In genomic region chr4:7335363-7336066, GRCh38 we compare ENCODE assay signal across 8 cellular contexts.
A peak's percentile ranks its signal among the peaks of the same experiment; 100 is the strongest.
DNase-seq lines count a peak whose midpoint lies in the region; ATAC-seq and TF ChIP-seq lines count a peak whose summit lies in the region.

No MANE protein-coding gene starts in this region.

- intact Hi-C loops in left cardiac atrium (cut with DNase I) (loop anchor here in 1 of 2 donors (5.0 kb wide), 1 partner anchor 143 kb away; the partner anchor contains the start of gene SORCS2), sciatic nerve (cut with DNase I) (no loop called here)

- no peak overlapping the region for H3K4me3 ChIP-seq in OCI-LY1 (ENCODE audit: low read depth, low read length, poor library complexity, severe bottlenecking)

- no peak overlapping the region for H3K27ac ChIP-seq in OCI-LY1 (ENCODE audit: low read depth, low read length, poor library complexity, severe bottlenecking)

- ATAC-seq in GM21390 (IDR thresholded peaks at IDR 0.05; ENCODE audit: unreplicated experiment) = peak; percentile 73
- peak; percentile 52 to 62 for ATAC-seq in left cardiac atrium
- peak; percentile 75 for ATAC-seq in sciatic nerve
- no peak for ATAC-seq in GM18502 (IDR thresholded peaks at IDR 0.05; ENCODE audit: poor library complexity, unreplicated experiment)
- no peak for ATAC-seq in HG02970 (IDR thresholded peaks at IDR 0.05; ENCODE audit: low FRiP score, unreplicated experiment)

- H3K9ac ChIP-seq in OCI-LY1 (ENCODE audit: low read length) = no peak overlapping the region

- H3K36me3 ChIP-seq in OCI-LY1 (ENCODE audit: insufficient read depth, low read length) = no peaks in the 10 kb centered on the region

- no peaks in the 10 kb centered on the region for H3K9me3 Mint-ChIP-seq in activated naive CD8-positive, alpha-beta T cell treated with anti-CD3 and anti-CD28 coated beads for 36 hours

- no peaks in the 10 kb centered on the region for H3K9me2 ChIP-seq in OCI-LY1 (ENCODE audit: low read depth, low read length)

- DNase-seq in CD1c-positive myeloid dendritic cell (ENCODE audit: extremely low spot score) (peak; percentile 24), left cardiac atrium (peak; percentile 45), sciatic nerve (ENCODE audit: low spot score) (peak; percentile 74)
- peak; percentile 70 for DNase-seq in activated naive CD8-positive, alpha-beta T cell treated with anti-CD3 and anti-CD28 coated beads for 36 hours

- no peaks in the 10 kb centered on the region for H3K9me3 ChIP-seq in OCI-LY1 (ENCODE audit: low read length)

- no peak overlapping the region for H3K27ac Mint-ChIP-seq in activated naive CD8-positive, alpha-beta T cell treated with anti-CD3 and anti-CD28 coated beads for 36 hours

- H4K20me1 ChIP-seq in OCI-LY1 (ENCODE audit: insufficient read depth, low read length) = no peaks in the 10 kb centered on the region

- H3K36me3 Mint-ChIP-seq in activated naive CD8-positive, alpha-beta T cell treated with anti-CD3 and anti-CD28 coated beads for 36 hours = no peaks in the 10 kb centered on the region

- H3K4me1 Mint-ChIP-seq in activated naive CD8-positive, alpha-beta T cell treated with anti-CD3 and anti-CD28 coated beads for 36 hours = no peaks in the 10 kb centered on the region

- H3K4me2 ChIP-seq in OCI-LY1 (ENCODE audit: low read length) = no peak overlapping the region

- no peaks in the 10 kb centered on the region for H3K79me2 ChIP-seq in OCI-LY1 (ENCODE audit: insufficient read depth, low read length)

- peak; percentile 55 for TF ChIP-seq CTCF in OCI-LY1 (IDR thresholded peaks at IDR 0.05; ENCODE audit: low read length)

- no peaks in the 10 kb centered on the region for H3K27me3 ChIP-seq in OCI-LY1 (ENCODE audit: insufficient read depth, low read length)

- no peak overlapping the region for H2AFZ ChIP-seq in OCI-LY1 (ENCODE audit: low read length)

- no peak overlapping the region for H3K4me3 Mint-ChIP-seq in activated naive CD8-positive, alpha-beta T cell treated with anti-CD3 and anti-CD28 coated beads for 36 hours

- peaks cover 7% of the 10 kb centered on the region for H3K27me3 Mint-ChIP-seq in activated naive CD8-positive, alpha-beta T cell treated with anti-CD3 and anti-CD28 coated beads for 36 hours

- no peaks in the 10 kb centered on the region for H3K4me1 ChIP-seq in OCI-LY1 (ENCODE audit: insufficient read depth, low read length, severe bottlenecking)

- no peaks in the 10 kb centered on the region for H3F3A ChIP-seq in OCI-LY1 (ENCODE audit: insufficient read depth, low read length)

Comparison
In these comparisons a context has a peak if more than half of its experiments do, and no peak if none do; other contexts are left out.
1. DNase-seq: peak in every context shown above with its lines; median percentile 74 in sciatic nerve; 70 in activated naive CD8-positive, alpha-beta T cell treated with anti-CD3 and anti-CD28 coated beads for 36 hours; 45 in left cardiac atrium; 24 in CD1c-positive myeloid dendritic cell.
2. ATAC-seq: peak in GM21390 (single experiment), left cardiac atrium (2 of 2) and sciatic nerve (single experiment); none in GM18502 (single experiment) and HG02970 (single experiment).